ENCODE assay signal across 20 cellular contexts in genomic region chr5:60576425-60576824, GRCh38.
DNase-seq lines count a peak whose midpoint lies in the region; ATAC-seq, FAIRE-seq and TF ChIP-seq lines count a peak whose summit lies in the region.
"Had no signal": no experiment of that assay in that cellular context is flagged by ENCODE, and none has a peak within 500 bp of the region (broad histone marks: within the 10 kb centered on the region; RNA-seq: fewer than 3 reads in every experiment).

No MANE protein-coding gene starts in this region.

- TF ChIP-seq EP300 in GM12878 (IDR thresholded peaks at IDR 0.05; ENCODE audit: borderline replicate concordance in 1 of 2, control insufficient read depth in 1 of 2, low read depth in 2 of 2, low read length in 2 of 2), result no peak

- no TSS peak for BruUV-seq in GM12878 (replicated peaks; lab: Mats Ljungman, UMichigan)

- 50% methylated on average over 2 of the region's 2 CpGs for WGBS in GM12878 (ENCODE audit: insufficient coverage, insufficient replicate concordance, low lambda C conversion rate, missing lambda C conversion rate)

- TF ChIP-seq CTCF in NB4 (IDR thresholded peaks at IDR 0.05; ENCODE audit: low read depth, low read length) (no peak), GM12878 (IDR thresholded peaks at IDR 0.05 in 2 of 3, conservative IDR thresholded peaks at IDR 0.05 in 1 of 3; ENCODE audit: control insufficient read depth in 2 of 3, extremely low read depth in 1 of 3, insufficient read depth in 1 of 3, low read depth in 3 of 3, low read length in 3 of 3) (no peak)

- H3K79me2 ChIP-seq in Karpas-422 (ENCODE audit: low read length) (no peaks in the 10 kb centered on the region), GM12878 (ENCODE audit: control insufficient read depth, insufficient read depth, low read length) (no peaks in the 10 kb centered on the region)

- peaks cover 20 to 25% of the 10 kb centered on the region in 2 donors for H3K9me3 Mint-ChIP-seq in stimulated activated naive B cell treated with anti-CD40 and anti-IgM and Interleukin-4, amounts not matched to agents 10 μg/mL and 1 μg/mL and 100 μg/mL, for 72 hours

- no peak overlapping the region for H2AFZ ChIP-seq in Karpas-422 (ENCODE audit: low read length)
- no peak overlapping the region for H2AFZ ChIP-seq in GM12878 (ENCODE audit: control insufficient read depth, low read depth, low read length)

- H3K27me3 ChIP-seq in Karpas-422 (ENCODE audit: low read length), result no peaks in the 10 kb centered on the region
- H3K27me3 ChIP-seq in GM12878 (replicated peaks in 1 of 2; ENCODE audit: control insufficient read depth in 2 of 2, insufficient read depth in 2 of 2, low read length in 1 of 2), result no peaks in the 10 kb centered on the region
- H3K27me3 ChIP-seq: BE2C, SJCRH30 had no signal

- no peaks in the 10 kb centered on the region for H3K4me1 ChIP-seq in Karpas-422 (ENCODE audit: low read length)
- no peaks in the 10 kb centered on the region for H3K4me1 ChIP-seq in GM12878 (ENCODE audit: control insufficient read depth, insufficient read depth, low read length)
- H3K4me1 ChIP-seq: BE2C, SJCRH30 had no signal

- no peak overlapping the region for H3K4me2 ChIP-seq in Karpas-422 (ENCODE audit: low read depth, low read length, poor library complexity, severe bottlenecking)
- no peak overlapping the region for H3K4me2 ChIP-seq in GM12878 (ENCODE audit: control insufficient read depth, insufficient read depth)
- H3K4me2 ChIP-seq: KMS-11 had no signal

- CTCF ChIA-PET in GM12878 (lab: Yijun Ruan, JAX), result no interaction called here

- TF ChIP-seq POLR2A in NB4 (IDR thresholded peaks at IDR 0.05; ENCODE audit: extremely low read depth, insufficient read length) (no peak), GM12878 (IDR thresholded peaks at IDR 0.05; ENCODE audit: low read depth, low read length) (no peak)

- H3K9me3 ChIP-seq in Karpas-422 (ENCODE audit: low read length), result peaks cover 5% of the 10 kb centered on the region
- no peaks in the 10 kb centered on the region; the same call in 1 of the 3 replicates for H3K9me3 ChIP-seq in GM12878 (replicated peaks; ENCODE audit: control insufficient read depth, insufficient read depth, low read length)
- H3K9me3 ChIP-seq: BE2C, SJCRH30 had no signal

- no peak overlapping the region for H3K4me3 ChIP-seq in Karpas-422 (ENCODE audit: low read length)
- no peak overlapping the region for H3K4me3 ChIP-seq in NB4 (ENCODE audit: low read depth, low read length)
- no peak overlapping the region for H3K4me3 ChIP-seq in GM12878
- H3K4me3 ChIP-seq: SJCRH30 had no signal

- H3K36me3 ChIP-seq in Karpas-422 (ENCODE audit: insufficient read depth, low read length), result peaks cover 4% of the 10 kb centered on the region; the same call in 1 of the 2 replicates
- no peaks in the 10 kb centered on the region for H3K36me3 ChIP-seq in GM12878 (ENCODE audit: control insufficient read depth in 2 of 2, insufficient read depth in 2 of 2, low read length in 1 of 2)
- H3K36me3 ChIP-seq: BE2C, SJCRH30 had no signal

- peak; percentile 49 for DNase-seq in Karpas-422
- peak; percentile 18 for DNase-seq in NB4 (ENCODE audit: low read depth)
- no peak for DNase-seq in GM12878 (ENCODE audit: low read depth, low spot score)
- DNase-seq in stimulated activated naive B cell treated with anti-CD40 and anti-IgM and Interleukin-4, amounts not matched to agents 10 μg/mL and 1 μg/mL and 100 μg/mL, for 72 hours, result no peak
- no peak for DNase-seq in NCI-H510A treated with DMSO at 0.1 percent for 48 hours (lab: John Stamatoyannopoulos, UW)
- no peak for DNase-seq in Ammon's horn (ENCODE audit: low spot score)
- DNase-seq in NCI-H2029 treated with DMSO at 0.1 percent for 48 hours (lab: John Stamatoyannopoulos, UW), result no peak
- DNase-seq: BE2C, DMS153, NCI-H2081, NCI-H2227 treated with DMSO at 0.1 percent for 48 hours, NCI-H69, PC-3, SJCRH30, T-helper 2 cell had no signal

- POLR2A ChIA-PET in GM12878 (lab: Charles Lee), result no interaction called here

- peak overlapping the region; percentile 11 for H3K27ac Mint-ChIP-seq in stimulated activated naive B cell treated with anti-CD40 and anti-IgM and Interleukin-4, amounts not matched to agents 10 μg/mL and 1 μg/mL and 100 μg/mL, for 72 hours

- peaks cover 18 to 24% of the 10 kb centered on the region in 2 donors for H3K4me1 Mint-ChIP-seq in stimulated activated naive B cell treated with anti-CD40 and anti-IgM and Interleukin-4, amounts not matched to agents 10 μg/mL and 1 μg/mL and 100 μg/mL, for 72 hours
- H3K4me1 Mint-ChIP-seq: CD14-positive monocyte had no signal

- H3K27ac ChIP-seq in Karpas-422 (ENCODE audit: low read length) (no peak overlapping the region), GM12878 (ENCODE audit: control insufficient read depth, insufficient read depth) (no peak overlapping the region)
- H3K27ac ChIP-seq: KMS-11, SJCRH30 had no signal

- H3K9ac ChIP-seq in Karpas-422 (ENCODE audit: low read length), result no peak overlapping the region
- no peak overlapping the region for H3K9ac ChIP-seq in GM12878 (ENCODE audit: control insufficient read depth, insufficient read depth, low read length)
- H3K9ac ChIP-seq: KMS-11 had no signal

- FAIRE-seq in GM12878 (lab: Jason Lieb, UNC), result no peak

- in situ Hi-C loops in GM12878 (cut with MboI), result no loop called here

- SMC1A ChIA-PET in GM12878 (lab: Charles Lee; ENCODE audit: uncharacterized antibody, unreplicated experiment), result no interaction called here

- RAD21 ChIA-PET in GM12878 (lab: Charles Lee; ENCODE audit: unreplicated experiment), result no interaction called here

- no peak for ATAC-seq in GM12878
- peak; percentile 60 to 69 for ATAC-seq in stimulated activated naive B cell treated with anti-CD40 and anti-IgM and Interleukin-4, amounts not matched to agents 10 μg/mL and 1 μg/mL and 100 μg/mL, for 72 hours (replicated peaks)
- ATAC-seq: HCT116, PC-3, Right ventricle myocardium inferior, SK-N-SH treated with all-trans-retinoic acid at 6 μM for 48 hours had no signal

- no peak for TF ChIP-seq RAD21 in GM12878 (IDR thresholded peaks at IDR 0.05; ENCODE audit: insufficient read depth, low read depth, low read length)

- no peaks in the 10 kb centered on the region for H3K27me3 Mint-ChIP-seq in stimulated activated naive B cell treated with anti-CD40 and anti-IgM and Interleukin-4, amounts not matched to agents 10 μg/mL and 1 μg/mL and 100 μg/mL, for 72 hours

- peaks cover 20 to 23% of the 10 kb centered on the region in 2 donors for H3K36me3 Mint-ChIP-seq in stimulated activated naive B cell treated with anti-CD40 and anti-IgM and Interleukin-4, amounts not matched to agents 10 μg/mL and 1 μg/mL and 100 μg/mL, for 72 hours

- intact Hi-C loops in GM12878 (cut with micrococcal nuclease; ENCODE audit: unreplicated experiment), result no loop called here

- peak overlapping the region in 1 of 2 donors; percentile 8 for H3K4me3 Mint-ChIP-seq in stimulated activated naive B cell treated with anti-CD40 and anti-IgM and Interleukin-4, amounts not matched to agents 10 μg/mL and 1 μg/mL and 100 μg/mL, for 72 hours
- H3K4me3 Mint-ChIP-seq: CD14-positive monocyte had no signal

- no peaks in the 10 kb centered on the region for H4K20me1 ChIP-seq in Karpas-422 (ENCODE audit: insufficient read depth, low read depth, low read length)
- no peaks in the 10 kb centered on the region for H4K20me1 ChIP-seq in GM12878 (ENCODE audit: control insufficient read depth, insufficient read depth)

- H3K9me2 ChIP-seq in Karpas-422 (replicated peaks; ENCODE audit: insufficient read depth, low read length), result no peaks in the 10 kb centered on the region

TF ChIP-seq in GM12878, 131 proteins besides CTCF, POLR2A, EP300 and RAD21:
- TF ChIP-seq SPI1 (IDR thresholded peaks at IDR 0.05; ENCODE audit: borderline replicate concordance, insufficient read depth, low read depth, low read length) (peak; percentile 35; the same call in 1 of the 2 replicates), MEF2B (IDR thresholded peaks at IDR 0.05; ENCODE audit: partially characterized antibody, poor library complexity, severe bottlenecking) (no peak), YBX1 (IDR thresholded peaks at IDR 0.05) (no peak)

Comparison
In these comparisons a context has a peak if more than half of its experiments do, and no peak if none do; other contexts are left out.
1. DNase-seq: peak in Karpas-422 (single experiment) and NB4 (single experiment); none in GM12878 (single experiment), stimulated activated naive B cell treated with anti-CD40 and anti-IgM and Interleukin-4, amounts not matched to agents 10 μg/mL and 1 μg/mL and 100 μg/mL, for 72 hours (single experiment), NCI-H510A treated with DMSO at 0.1 percent for 48 hours (single experiment), Ammon's horn (single experiment) and NCI-H2029 treated with DMSO at 0.1 percent for 48 hours (single experiment).